ENCODE assay signal across 14 cellular contexts in genomic region chr7:103094102-103094501, GRCh38. TPM values are rescaled to one million over a fixed set of nuclear protein-coding genes. Genes with fewer than 3 reads are reported as not detected.
DNase-seq lines count a peak whose midpoint lies in the region; ATAC-seq, FAIRE-seq and TF ChIP-seq lines count a peak whose summit lies in the region.
"Had no signal": no experiment of that assay in that cellular context is flagged by ENCODE, and none has a peak within 500 bp of the region (broad histone marks: within the 10 kb centered on the region; RNA-seq: fewer than 3 reads in every experiment).

No MANE protein-coding gene starts in this region.

- H4K91ac ChIP-seq in H1 (replicated peaks; ENCODE audit: insufficient read length, low read length): no peak overlapping the region

- no peak overlapping the region for H3K18ac ChIP-seq in H1 (ENCODE audit: extremely low read depth, low read length)

- no peak overlapping the region for H2BK15ac ChIP-seq in H1 (ENCODE audit: low read length)

- H3K4me2 ChIP-seq in H1 (ENCODE audit: insufficient read depth in 1 of 2, low read depth in 2 of 2, low read length in 2 of 2): no peak overlapping the region

- no peak overlapping the region for H4K8ac ChIP-seq in H1 (ENCODE audit: extremely low read depth, insufficient read depth, low read length)

- no peaks in the 10 kb centered on the region for H3K9me3 ChIP-seq in CD4-positive, CD25-positive, alpha-beta regulatory T cell (ENCODE audit: control insufficient read depth in 2 of 2, low read length in 2 of 2)
- no peaks in the 10 kb centered on the region for H3K9me3 ChIP-seq in H1 (ENCODE audit: insufficient read depth in 2 of 2, low read depth in 1 of 2, low read length in 1 of 2)
- H3K9me3 ChIP-seq in mucosa of descending colon: no peaks in the 10 kb centered on the region
- H3K9me3 ChIP-seq in adrenal gland (replicated peaks in 1 of 3): no peaks in the 10 kb centered on the region
- H3K9me3 ChIP-seq: prostate gland had no signal

- 55% methylated on average over 3 of the region's 3 CpGs; no CpG with 5 or more reads in 1 of the 2 experiments for WGBS in H1 (ENCODE audit: extremely low coverage in 1 of 2, insufficient coverage in 1 of 2, insufficient read length in 1 of 2, insufficient replicate concordance in 2 of 2, low coverage in 1 of 2, low lambda C conversion rate in 2 of 2, missing lambda C conversion rate in 1 of 2), 2 experiments
- 34 to 39% (median 38%) methylated on average over 3 of the region's 3 CpGs for WGBS in adrenal gland, 4 donors

- ATAC-seq in CD4-positive, CD25-positive, alpha-beta regulatory T cell (ENCODE audit: low read depth in 2 of 2): no peak
- ATAC-seq in mucosa of descending colon (peak; percentile 28), WTC11 (no peak)
- ATAC-seq: activated naive CD4-positive, alpha-beta T cell treated with anti-CD3 and anti-CD28 coated beads, Interleukin-2, amount 50 U/mL, for 72 hours had no signal

- no peaks in the 10 kb centered on the region for H3K79me2 ChIP-seq in H1 (ENCODE audit: control insufficient read depth in 1 of 2, insufficient read depth in 2 of 2, low read length in 2 of 2)

- no peak overlapping the region for H3K4ac ChIP-seq in H1 (replicated peaks; ENCODE audit: insufficient read length, low read depth, low read length)

- H3K27me3 ChIP-seq in CD4-positive, CD25-positive, alpha-beta regulatory T cell (ENCODE audit: control insufficient read depth, insufficient read depth, low read length): no peaks in the 10 kb centered on the region
- H3K27me3 ChIP-seq in H1 (replicated peaks in 1 of 4; ENCODE audit: control insufficient read depth in 3 of 4, extremely low read depth in 1 of 4, insufficient read depth in 3 of 4, low read length in 3 of 4): no peaks in the 10 kb centered on the region
- H3K27me3 ChIP-seq in adrenal gland: no peaks in the 10 kb centered on the region

- peaks cover 0 to 5% (median 1%) of the 10 kb centered on the region in 4 donors for H3K4me1 Mint-ChIP-seq in CD4-positive, CD25-positive, alpha-beta regulatory T cell
- H3K4me1 Mint-ChIP-seq in WTC11: no peaks in the 10 kb centered on the region
- no peaks in the 10 kb centered on the region for H3K4me1 Mint-ChIP-seq in activated CD4-positive, alpha-beta memory T cell treated with anti-CD3 and anti-CD28 coated beads, Interleukin-2, amount 10 ng/mL, durations not matched to agents 7 days and 5 days
- H3K4me1 Mint-ChIP-seq: B cell had no signal

- no peak overlapping the region for H3K56ac ChIP-seq in H1 (replicated peaks; ENCODE audit: insufficient read length, low read depth, low read length)

- no peaks in the 10 kb centered on the region for H3K4me1 ChIP-seq in CD4-positive, CD25-positive, alpha-beta regulatory T cell (ENCODE audit: control insufficient read depth, insufficient read depth, low read length, poor library complexity, severe bottlenecking)
- H3K4me1 ChIP-seq in H1 (replicated peaks in 1 of 4; ENCODE audit: control insufficient read depth in 3 of 4, insufficient read depth in 4 of 4, low read length in 3 of 4) (no peaks in the 10 kb centered on the region), mucosa of descending colon (ENCODE audit: low read depth) (no peaks in the 10 kb centered on the region), adrenal gland (replicated peaks in 1 of 2) (no peaks in the 10 kb centered on the region)
- H3K4me1 ChIP-seq: prostate gland had no signal

- H3K14ac ChIP-seq in H1 (ENCODE audit: insufficient read length): no peak overlapping the region

- no peak overlapping the region for H2AFZ ChIP-seq in H1 (ENCODE audit: low read length)

- no peak overlapping the region for H3K4me3 ChIP-seq in CD4-positive, CD25-positive, alpha-beta regulatory T cell (ENCODE audit: low read depth, low read length)
- H3K4me3 ChIP-seq in H1 (ENCODE audit: extremely low read depth in 1 of 4, insufficient read depth in 2 of 4, low read depth in 3 of 4, low read length in 4 of 4) (no peak overlapping the region), mucosa of descending colon (no peak overlapping the region), adrenal gland (no peak overlapping the region)
- H3K4me3 ChIP-seq: prostate gland had no signal

- peak overlapping the region in 2 of 3 donors; percentile 9 to 60 for H3K27ac Mint-ChIP-seq in CD4-positive, CD25-positive, alpha-beta regulatory T cell
- H3K27ac Mint-ChIP-seq in WTC11: no peak overlapping the region
- H3K27ac Mint-ChIP-seq in activated CD4-positive, alpha-beta memory T cell treated with anti-CD3 and anti-CD28 coated beads, Interleukin-2, amount 10 ng/mL, durations not matched to agents 7 days and 5 days: no peak overlapping the region
- H3K27ac Mint-ChIP-seq: activated naive CD4-positive, alpha-beta T cell treated with anti-CD3 and anti-CD28 coated beads, Interleukin-2, amount 50 U/mL, for 72 hours; B cell had no signal

- no peaks in the 10 kb centered on the region for H3K27me3 Mint-ChIP-seq in CD4-positive, CD25-positive, alpha-beta regulatory T cell
- H3K27me3 Mint-ChIP-seq in WTC11 (ENCODE audit: low read depth): no peaks in the 10 kb centered on the region
- no peaks in the 10 kb centered on the region for H3K27me3 Mint-ChIP-seq in activated CD4-positive, alpha-beta memory T cell treated with anti-CD3 and anti-CD28 coated beads, Interleukin-2, amount 10 ng/mL, durations not matched to agents 7 days and 5 days
- H3K27me3 Mint-ChIP-seq: B cell had no signal

- H3K9me3 Mint-ChIP-seq in CD4-positive, CD25-positive, alpha-beta regulatory T cell: no peaks in the 10 kb centered on the region
- no peaks in the 10 kb centered on the region; the same call in 1 of the 2 replicates for H3K9me3 Mint-ChIP-seq in WTC11
- no peaks in the 10 kb centered on the region for H3K9me3 Mint-ChIP-seq in activated CD4-positive, alpha-beta memory T cell treated with anti-CD3 and anti-CD28 coated beads, Interleukin-2, amount 10 ng/mL, durations not matched to agents 7 days and 5 days
- H3K9me3 Mint-ChIP-seq: activated naive CD4-positive, alpha-beta T cell treated with anti-CD3 and anti-CD28 coated beads, Interleukin-2, amount 50 U/mL, for 72 hours had no signal

- FAIRE-seq in H1 (lab: Jason Lieb, UNC): peak; percentile 7
- FAIRE-seq: colon had no signal

- H3K36me3 ChIP-seq in CD4-positive, CD25-positive, alpha-beta regulatory T cell (ENCODE audit: control insufficient read depth, insufficient read depth, low read length): peaks cover 27% of the 10 kb centered on the region
- H3K36me3 ChIP-seq in H1 (ENCODE audit: control insufficient read depth in 2 of 4, insufficient read depth in 4 of 4, low read length in 3 of 4): peaks cover under 1 to 25% (median 7%) of the 10 kb centered on the region in 4 experiments; a peak in 7 of 8 replicates
- no peaks in the 10 kb centered on the region for H3K36me3 ChIP-seq in mucosa of descending colon (ENCODE audit: low read depth)
- H3K36me3 ChIP-seq in adrenal gland (replicated peaks in 1 of 2): no peaks in the 10 kb centered on the region

- TF ChIP-seq EP300 in H1 (IDR thresholded peaks at IDR 0.05; ENCODE audit: borderline replicate concordance in 1 of 2, low read depth in 2 of 2, low read length in 2 of 2): no peak

- no peak overlapping the region for H2BK12ac ChIP-seq in H1 (ENCODE audit: low read depth, low read length)

- no peak overlapping the region for H2BK5ac ChIP-seq in H1 (ENCODE audit: low read depth, low read length)

- H4K20me1 ChIP-seq in H1 (replicated peaks in 1 of 2; ENCODE audit: control insufficient read depth in 1 of 2, insufficient read depth in 2 of 2, low read length in 2 of 2): peaks cover 0 to 2% of the 10 kb centered on the region in 2 experiments

- no peak overlapping the region for H3K23ac ChIP-seq in H1 (ENCODE audit: insufficient read length)

- H2BK120ac ChIP-seq in H1 (replicated peaks; ENCODE audit: low read depth, low read length): no peak overlapping the region

- H4K5ac ChIP-seq in H1 (ENCODE audit: insufficient read length, low read depth, low read length): no peak overlapping the region

- H3K23me2 ChIP-seq in H1 (ENCODE audit: low read depth, low read length): no peaks in the 10 kb centered on the region

- H2BK20ac ChIP-seq in H1 (ENCODE audit: low read length): no peak overlapping the region

- H3K9ac ChIP-seq in H1 (replicated peaks in 1 of 4; ENCODE audit: extremely low read depth in 1 of 4, low read depth in 3 of 4, low read length in 3 of 4): no peak overlapping the region

- DNase-seq in CD4-positive, CD25-positive, alpha-beta regulatory T cell: peak in 1 of 3 donors; percentile 16
- DNase-seq in M059J (ENCODE audit: low read depth) (peak; percentile 13), H1 (ENCODE audit: low read depth in 1 of 2, low spot score in 2 of 2) (no peak), mucosa of descending colon (no peak), WTC11 (ENCODE audit: low spot score) (no peak), NOMO-1 (lab: John Stamatoyannopoulos, UW; ENCODE audit: unreplicated experiment in 2 of 2) (no peak), adrenal gland (no peak)
- DNase-seq in activated CD4-positive, alpha-beta memory T cell treated with anti-CD3 and anti-CD28 coated beads, Interleukin-2, amount 10 ng/mL, durations not matched to agents 7 days and 5 days: no peak
- DNase-seq: NCI-H1436; stimulated activated CD4-positive, alpha-beta T cell treated with anti-CD3 and anti-CD28 coated beads, Interleukin-1b, Interleukin-23, amount 100 ng/mL, for 48 hours had no signal

- no peak overlapping the region for H2AK5ac ChIP-seq in H1 (ENCODE audit: low read depth, low read length)

- TF ChIP-seq POLR2A in H1 (IDR thresholded peaks at IDR 0.05; ENCODE audit: control extremely low read depth in 1 of 2, low read depth in 2 of 2, low read length in 2 of 2) (no peak), adrenal gland (IDR thresholded peaks at IDR 0.05) (no peak)

- no peak for TF ChIP-seq CTCF in H1 (IDR thresholded peaks at IDR 0.05; ENCODE audit: control extremely low read depth in 1 of 3, insufficient read depth in 1 of 3, low read depth in 1 of 3, low read length in 3 of 3)
- TF ChIP-seq CTCF in mucosa of descending colon (IDR thresholded peaks at IDR 0.05): no peak
- no peak for TF ChIP-seq CTCF in WTC11 (IDR thresholded peaks at IDR 0.05)
- peak in 1 of 6 experiments; percentile 29 for TF ChIP-seq CTCF in adrenal gland (IDR thresholded peaks at IDR 0.05)

- TF ChIP-seq RAD21 in H1 (IDR thresholded peaks at IDR 0.05 in 1 of 2, conservative IDR thresholded peaks at IDR 0.05 in 1 of 2; ENCODE audit: low read depth in 2 of 2, low read length in 2 of 2): no peak; a peak in 1 of 4 replicates

- H3K27ac ChIP-seq in CD4-positive, CD25-positive, alpha-beta regulatory T cell (ENCODE audit: insufficient read depth, low read length, poor library complexity, severe bottlenecking): no peak overlapping the region
- H3K27ac ChIP-seq in H1 (ENCODE audit: low read depth, low read length) (no peak overlapping the region), adrenal gland (no peak overlapping the region)
- H3K27ac ChIP-seq: prostate gland had no signal

- CTCF ChIA-PET in H1 (lab: Charles Lee; ENCODE audit: partially characterized antibody): no interaction called here
- CTCF ChIA-PET in WTC11 (lab: Charles Lee): interaction anchor here (1.0 kb wide), 1 partner anchor 19 kb away, joined by 3 read pairs; the partner anchor contains the start of genes ARMC10 and FBXL13
- CTCF ChIA-PET in activated CD4-positive, alpha-beta memory T cell treated with anti-CD3 and anti-CD28 coated beads, Interleukin-2, amount 10 ng/mL, durations not matched to agents 7 days and 5 days (lab: Charles Lee): no interaction called here

- no peaks in the 10 kb centered on the region for H3K79me1 ChIP-seq in H1 (ENCODE audit: low read depth, low read length)

- H3K4me3 Mint-ChIP-seq in CD4-positive, CD25-positive, alpha-beta regulatory T cell: no peak overlapping the region
- no peak overlapping the region for H3K4me3 Mint-ChIP-seq in WTC11
- no peak overlapping the region for H3K4me3 Mint-ChIP-seq in activated CD4-positive, alpha-beta memory T cell treated with anti-CD3 and anti-CD28 coated beads, Interleukin-2, amount 10 ng/mL, durations not matched to agents 7 days and 5 days
- H3K4me3 Mint-ChIP-seq: B cell had no signal

- peaks cover 47% of the 10 kb centered on the region for H3K36me3 Mint-ChIP-seq in CD4-positive, CD25-positive, alpha-beta regulatory T cell
- H3K36me3 Mint-ChIP-seq in WTC11: peaks cover 36% of the 10 kb centered on the region
- peaks cover 42% of the 10 kb centered on the region for H3K36me3 Mint-ChIP-seq in activated CD4-positive, alpha-beta memory T cell treated with anti-CD3 and anti-CD28 coated beads, Interleukin-2, amount 10 ng/mL, durations not matched to agents 7 days and 5 days (ENCODE audit: low read depth)

- intact Hi-C loops in mucosa of descending colon (cut with DNase I, micrococcal nuclease) (no loop called here), adrenal gland (cut with DNase I) (no loop called here)

- POLR2A ChIA-PET in H1 (lab: Charles Lee; ENCODE audit: partially characterized antibody) (no interaction called here), WTC11 (lab: Charles Lee) (no interaction called here)
- POLR2A ChIA-PET in activated CD4-positive, alpha-beta memory T cell treated with anti-CD3 and anti-CD28 coated beads, Interleukin-2, amount 10 ng/mL, durations not matched to agents 7 days and 5 days (lab: Charles Lee): no interaction called here

RNA-seq across cellular contexts. Expression of gene ARMC10, which starts 19.2 kb away (rescaled TPM):
- total RNA-seq in CD4-positive, CD25-positive, alpha-beta regulatory T cell: 16.3 TPM
- polyA plus RNA-seq in CD4-positive, CD25-positive, alpha-beta regulatory T cell: 10 to 100 TPM; 36.7 to 51.2 (median 44.5) TPM
- 56.9 and 57.2 TPM in 2 replicates for total RNA-seq in M059J (2014; rRNA removed; shearing (Covaris generic))
- 43.4 and 44.3 TPM in 2 replicates for total RNA-seq in H1 (2021; fragmentation: NEBNext Ultra II Directional; extraction: Animal tissue kit (Norgen Biotek cat#: 25700))
- 12.1 and 16.4 TPM in 2 replicates for polyA plus RNA-seq in H1 (2011; rRNA removed)
- polyA plus RNA-seq in H1 (2011; cell fraction: cytosol; rRNA removed): 26.8 TPM
- 9.2 TPM for polyA plus RNA-seq in H1 (2011; cell fraction: nucleus; rRNA removed)
- 20.8 to 32.6 TPM (median 23.7 TPM) in 4 replicates for polyA plus RNA-seq in H1 (2012, experiment 1 of 2)
- polyA plus RNA-seq in H1 (2012, experiment 2 of 2): 15.7 TPM
- polyA plus RNA-seq in H1 (2013, experiment 1 of 2): 19.5 TPM
- 20.3 TPM for polyA plus RNA-seq in H1 (2013, experiment 2 of 2)
- polyA minus RNA-seq in H1 (2011; rRNA and poly(A)+ RNA removed): 22.7 and 26.6 TPM in 2 replicates
- polyA minus RNA-seq in H1 (2011; cell fraction: cytosol; rRNA and poly(A)+ RNA removed): 27.0 TPM
- polyA minus RNA-seq in H1 (2011; cell fraction: nucleus; rRNA and poly(A)+ RNA removed): 21.3 TPM
- 10 to 100 TPM; 28.1 to 36.1 (median 32.2) TPM for total RNA-seq in mucosa of descending colon
- total RNA-seq in WTC11 (2021): 35.4 to 42.3 TPM (median 42.0 TPM) in 3 replicates
- 10 to 100 TPM; 27.0 to 31.5 TPM for total RNA-seq in activated CD4-positive, alpha-beta memory T cell treated with anti-CD3 and anti-CD28 coated beads, Interleukin-2, amount 10 ng/mL, durations not matched to agents 7 days and 5 days
- total RNA-seq in adrenal gland: 10 to 100 TPM; 41.0 to 57.9 (median 45.4) TPM
- polyA plus RNA-seq in adrenal gland: 10 to 100 TPM; 15.6 to 44.8 (median 25.9) TPM

RNA-seq across cellular contexts. Expression of gene FBXL13, which starts 19.5 kb away (rescaled TPM):
- not detected for total RNA-seq in CD4-positive, CD25-positive, alpha-beta regulatory T cell
- under 1 TPM in 2 of 4 donors, not detected in 2; 0.19 to 0.42 TPM for polyA plus RNA-seq in CD4-positive, CD25-positive, alpha-beta regulatory T cell
- total RNA-seq in M059J (2014; rRNA removed; shearing (Covaris generic)): 0.59 and 1.5 TPM in 2 replicates
- total RNA-seq in H1 (2021; fragmentation: NEBNext Ultra II Directional; extraction: Animal tissue kit (Norgen Biotek cat#: 25700)): 1.2 and 2.8 TPM in 2 replicates
- polyA plus RNA-seq in H1 (2011; rRNA removed): 1.1 and 1.2 TPM in 2 replicates
- polyA plus RNA-seq in H1 (2011; cell fraction: cytosol; rRNA removed): 0.93 TPM
- polyA plus RNA-seq in H1 (2011; cell fraction: nucleus; rRNA removed): 1.8 TPM
- polyA plus RNA-seq in H1 (2012, experiment 1 of 2): 0.94 to 2.4 TPM (median 1.5 TPM) in 4 replicates
- polyA plus RNA-seq in H1 (2012, experiment 2 of 2): not detected
- 0.75 TPM for polyA plus RNA-seq in H1 (2013, experiment 1 of 2)
- polyA plus RNA-seq in H1 (2013, experiment 2 of 2): 0.98 TPM
- polyA minus RNA-seq in H1 (2011; rRNA and poly(A)+ RNA removed): 6.0 and 7.0 TPM in 2 replicates
- 1.9 TPM for polyA minus RNA-seq in H1 (2011; cell fraction: cytosol; rRNA and poly(A)+ RNA removed)
- polyA minus RNA-seq in H1 (2011; cell fraction: nucleus; rRNA and poly(A)+ RNA removed): 15.1 TPM
- 1 to 10 TPM in 1 of 3 donors, under 1 TPM in 2; 0.65 to 1.8 (median 0.78) TPM for total RNA-seq in mucosa of descending colon
- total RNA-seq in WTC11 (2021): 1.4 to 2.2 TPM (median 1.7 TPM) in 3 replicates
- under 1 TPM in 1 of 2 experiments, not detected in 1; 0.58 TPM for total RNA-seq in activated CD4-positive, alpha-beta memory T cell treated with anti-CD3 and anti-CD28 coated beads, Interleukin-2, amount 10 ng/mL, durations not matched to agents 7 days and 5 days
- 1 to 10 TPM; 1.9 to 6.8 (median 2.7) TPM for total RNA-seq in adrenal gland
- 1 to 10 TPM in 1 of 3 donors, under 1 TPM in 2; 0.61 to 5.7 (median 0.64) TPM for polyA plus RNA-seq in adrenal gland

RNA-seq across cellular contexts. Expression of gene NAPEPLD, which starts 54.8 kb away (rescaled TPM):
- 6.4 TPM for total RNA-seq in CD4-positive, CD25-positive, alpha-beta regulatory T cell
- polyA plus RNA-seq in CD4-positive, CD25-positive, alpha-beta regulatory T cell: 10 to 100 TPM in 2 of 4 donors, 1 to 10 TPM in 2; 6.8 to 11.2 (median 9.6) TPM
- total RNA-seq in M059J (2014; rRNA removed; shearing (Covaris generic)): 6.8 and 7.5 TPM in 2 replicates
- 9.1 and 9.9 TPM in 2 replicates for total RNA-seq in H1 (2021; fragmentation: NEBNext Ultra II Directional; extraction: Animal tissue kit (Norgen Biotek cat#: 25700))
- polyA plus RNA-seq in H1 (2011; rRNA removed): 3.2 and 4.2 TPM in 2 replicates
- 4.9 TPM for polyA plus RNA-seq in H1 (2011; cell fraction: cytosol; rRNA removed)
- polyA plus RNA-seq in H1 (2011; cell fraction: nucleus; rRNA removed): 5.1 TPM
- 3.4 to 5.2 TPM (median 3.7 TPM) in 4 replicates for polyA plus RNA-seq in H1 (2012, experiment 1 of 2)
- 0.39 TPM for polyA plus RNA-seq in H1 (2012, experiment 2 of 2)
- polyA plus RNA-seq in H1 (2013, experiment 1 of 2): 8.0 TPM
- 6.3 TPM for polyA plus RNA-seq in H1 (2013, experiment 2 of 2)
- polyA minus RNA-seq in H1 (2011; rRNA and poly(A)+ RNA removed): 9.0 and 9.7 TPM in 2 replicates
- 5.2 TPM for polyA minus RNA-seq in H1 (2011; cell fraction: cytosol; rRNA and poly(A)+ RNA removed)
- polyA minus RNA-seq in H1 (2011; cell fraction: nucleus; rRNA and poly(A)+ RNA removed): 23.7 TPM
- total RNA-seq in mucosa of descending colon: 10 to 100 TPM; 43.9 to 71.0 (median 45.9) TPM
- 6.6 to 7.5 TPM (median 7.4 TPM) in 3 replicates for total RNA-seq in WTC11 (2021)
- 10 to 100 TPM; 10.7 to 11.5 TPM for total RNA-seq in activated CD4-positive, alpha-beta memory T cell treated with anti-CD3 and anti-CD28 coated beads, Interleukin-2, amount 10 ng/mL, durations not matched to agents 7 days and 5 days
- total RNA-seq in adrenal gland: 10 to 100 TPM; 11.1 to 24.4 (median 18.1) TPM
- 10 to 100 TPM in 1 of 3 donors, 1 to 10 TPM in 2; 2.5 to 17.1 (median 5.9) TPM for polyA plus RNA-seq in adrenal gland

Comparison
In these comparisons a context has a peak if more than half of its experiments do, and no peak if none do; other contexts are left out.
1. H3K27ac Mint-ChIP-seq: peak in CD4-positive, CD25-positive, alpha-beta regulatory T cell (2 of 3); none in WTC11 (single experiment) and activated CD4-positive, alpha-beta memory T cell treated with anti-CD3 and anti-CD28 coated beads, Interleukin-2, amount 10 ng/mL, durations not matched to agents 7 days and 5 days (single experiment).